In genomic region chr16:17328971-17329370, GRCh38 we compare ENCODE assay signal across 14 cellular contexts.
DNase-seq lines count a peak whose midpoint lies in the region; ATAC-seq and TF ChIP-seq lines count a peak whose summit lies in the region.
"Had no signal": no experiment of that assay in that cellular context is flagged by ENCODE, and none has a peak within 500 bp of the region (broad histone marks: within the 10 kb centered on the region; RNA-seq: fewer than 3 reads in every experiment).

No MANE protein-coding gene starts in this region.

- POLR2A ChIA-PET in RWPE1 (lab: Yijun Ruan, JAX; ENCODE audit: low non-redundant PET): no interaction called here

- ATAC-seq in mucosa of descending colon (peak; percentile 87), thoracic aorta (ENCODE audit: insufficient number of reproducible peaks, low FRiP score, low read depth) (peak; percentile 60), HG03135 (IDR thresholded peaks at IDR 0.05; ENCODE audit: unreplicated experiment) (no peak)

- intact Hi-C loops in mucosa of descending colon (cut with DNase I, micrococcal nuclease): no loop called here

- no peak for TF ChIP-seq CTCF in mucosa of descending colon (IDR thresholded peaks at IDR 0.05)
- no peak for TF ChIP-seq CTCF in thoracic aorta (IDR thresholded peaks at IDR 0.05)
- TF ChIP-seq CTCF in RWPE1 (conservative IDR thresholded peaks at IDR 0.05; ENCODE audit: low read depth): no peak

- CTCF ChIA-PET in RWPE1 (lab: Yijun Ruan, JAX): no interaction called here

- H3K9me3 ChIP-seq in esophagus (ENCODE audit: control insufficient read depth in 2 of 2, insufficient read depth in 1 of 2, low read depth in 1 of 2, low read length in 1 of 2): no peaks in the 10 kb centered on the region
- no peaks in the 10 kb centered on the region for H3K9me3 ChIP-seq in mucosa of descending colon
- no peaks in the 10 kb centered on the region for H3K9me3 ChIP-seq in thoracic aorta

- peak overlapping the region; percentile 33 to 71 for H3K27ac ChIP-seq in esophagus (ENCODE audit: low read depth in 2 of 2, low read length in 1 of 2)
- H3K27ac ChIP-seq in thoracic aorta: peak overlapping the region; percentile 33 to 64
- no peak overlapping the region for H3K27ac ChIP-seq in RWPE1
- H3K27ac ChIP-seq: brain microvascular endothelial cell had no signal

- DNase-seq in NCI-H2029 (lab: John Stamatoyannopoulos, UW) (peak; percentile 32), mucosa of descending colon (peak in 1 of 3 donors; percentile 80), thoracic aorta (ENCODE audit: low spot score) (no peak), SHP77 treated with DMSO at 0.1 percent for 48 hours (lab: John Stamatoyannopoulos, UW) (no peak), RWPE1 (ENCODE audit: low spot score) (no peak)
- no peak for DNase-seq in activated T-cell treated with anti-CD3 and anti-CD28 coated beads, Interleukin-2, amount 50 U/mL, for 1 hour
- DNase-seq: activated CD4-positive, alpha-beta T cell treated with anti-CD3 and anti-CD28 coated beads, Interleukin-2, amount 50 U/mL, for 48 hours; brain microvascular endothelial cell; CD8-positive, alpha-beta memory T cell; endodermal cell; IMR-90; NCI-H1436 had no signal

- 68 to 77% methylated on average over 9 of the region's 9 CpGs for whole genome bisulfite sequencing in esophagus, 2 donors

- H3K4me3 ChIP-seq in esophagus (ENCODE audit: low read depth in 1 of 2, low read length in 2 of 2) (no peak overlapping the region), mucosa of descending colon (no peak overlapping the region), thoracic aorta (peak overlapping the region; percentile 12)

- H3K4me1 ChIP-seq in esophagus (ENCODE audit: control insufficient read depth in 2 of 2, insufficient read depth in 2 of 2, low read length in 1 of 2) (peaks cover 0 to 9% of the 10 kb centered on the region in 2 donors), mucosa of descending colon (ENCODE audit: low read depth) (peaks cover 6% of the 10 kb centered on the region), thoracic aorta (ENCODE audit: control insufficient read depth in 1 of 2, low read depth in 2 of 2) (peaks cover 3 to 55% of the 10 kb centered on the region in 2 donors)

- H3K36me3 ChIP-seq in esophagus (ENCODE audit: control insufficient read depth in 2 of 2, insufficient read depth in 2 of 2, low read length in 1 of 2) (no peaks in the 10 kb centered on the region), mucosa of descending colon (ENCODE audit: low read depth) (no peaks in the 10 kb centered on the region), thoracic aorta (no peaks in the 10 kb centered on the region)
- H3K36me3 ChIP-seq: brain microvascular endothelial cell had no signal

- H3K27me3 ChIP-seq in esophagus (ENCODE audit: control insufficient read depth in 1 of 2, insufficient read depth in 2 of 2, low read length in 2 of 2) (no peaks in the 10 kb centered on the region), thoracic aorta (replicated peaks; ENCODE audit: insufficient read depth) (no peaks in the 10 kb centered on the region)
- H3K27me3 ChIP-seq: brain microvascular endothelial cell had no signal
